ENCODE assay signal across 1 cellular context in genomic region chr16:30406911-30407793, GRCh38.
TF ChIP-seq lines count a peak whose summit lies in the region.

Gene ZNF771, plus strand, starts transcription at chr16:30407606. Its CDS starts 448 bp downstream, at chr16:30408054.

TF ChIP-seq in GM12878, 131 proteins besides CTCF, POLR2A, EP300 and RAD21 (continued from another document):
- TF ChIP-seq USF2 (IDR thresholded peaks at IDR 0.05; ENCODE audit: borderline replicate concordance, low read depth, low read length) (peak; percentile 30; the same call in 1 of the 2 replicates), ZBED1 (IDR thresholded peaks at IDR 0.05; ENCODE audit: borderline replicate concordance) (no peak), REST (IDR thresholded peaks at IDR 0.05; ENCODE audit: low read depth, low read length) (no peak), TBL1XR1 (IDR thresholded peaks at IDR 0.05; ENCODE audit: low read depth, low read length) (no peak), FOS (IDR thresholded peaks at IDR 0.05; ENCODE audit: borderline replicate concordance, extremely low read depth, insufficient read length) (no peak), NR2F1 (conservative IDR thresholded peaks at IDR 0.05) (0 out of 2 replicates have a peak, but pooled peaks have one; percentile 35), NRF1 (conservative IDR thresholded peaks at IDR 0.05; ENCODE audit: low read depth, low read length) (no peak), ZNF622 (IDR thresholded peaks at IDR 0.05) (no peak), CBFB (IDR thresholded peaks at IDR 0.05; ENCODE audit: low read depth) (0 out of 2 replicates have a peak, but pooled peaks have one; percentile 22), ATF7 (IDR thresholded peaks at IDR 0.05; ENCODE audit: low read depth) (no peak), ZNF384 (IDR thresholded peaks at IDR 0.05; ENCODE audit: borderline replicate concordance, low read depth, low read length) (no peak), EGR1 (IDR thresholded peaks at IDR 0.05; ENCODE audit: borderline replicate concordance in 1 of 2, low read depth in 2 of 2, low read length in 2 of 2) (peak in 1 of 2 experiments; percentile 86; a peak in 2 of 3 replicates), TAF1 (IDR thresholded peaks at IDR 0.05; ENCODE audit: borderline replicate concordance, low read depth, low read length) (peak; percentile 71; the same call in 1 of the 2 replicates), E2F4 (IDR thresholded peaks at IDR 0.05; ENCODE audit: low read depth, low read length) (no peak), TCF7 (IDR thresholded peaks at IDR 0.05; ENCODE audit: borderline replicate concordance) (no peak), TCF12 (IDR thresholded peaks at IDR 0.05; ENCODE audit: low read depth, low read length) (no peak), ELK1 (IDR thresholded peaks at IDR 0.05; ENCODE audit: low read depth, low read length) (no peak), RAD51 (IDR thresholded peaks at IDR 0.05) (peak; percentile 81), ZNF24 (IDR thresholded peaks at IDR 0.05) (no peak), ZNF207 (IDR thresholded peaks at IDR 0.05; ENCODE audit: borderline replicate concordance) (no peak), MEF2B (IDR thresholded peaks at IDR 0.05; ENCODE audit: partially characterized antibody, poor library complexity, severe bottlenecking) (peak; percentile 34), ATF3 (IDR thresholded peaks at IDR 0.05; ENCODE audit: borderline replicate concordance, extremely low read depth, low read depth, low read length) (0 out of 2 replicates have a peak, but pooled peaks have one; percentile 40), MYC (IDR thresholded peaks at IDR 0.05; ENCODE audit: insufficient read depth, insufficient read length, insufficient replicate concordance, low read length, severe bottlenecking) (peak; percentile 39), IKZF1 (conservative IDR thresholded peaks at IDR 0.05) (peak; percentile 75), SREBF1 (IDR thresholded peaks at IDR 0.05; ENCODE audit: low read length) (no peak), GABPA (IDR thresholded peaks at IDR 0.05; ENCODE audit: low read depth) (no peak), SP1 (IDR thresholded peaks at IDR 0.05; ENCODE audit: low read depth, low read length) (peak; percentile 67), MAX (IDR thresholded peaks at IDR 0.05; ENCODE audit: low read depth, low read length) (peak; percentile 74; the same call in 1 of the 2 replicates), RELB (IDR thresholded peaks at IDR 0.05; ENCODE audit: low read depth) (0 out of 2 replicates have a peak, but pooled peaks have one; percentile 25)
